Comparison of ENCODE assay signal across 11 cellular contexts in genomic region chr9:98172604-98173003, GRCh38. TPM values are rescaled to one million over a fixed set of nuclear protein-coding genes. Genes with fewer than 3 reads are reported as not detected.
DNase-seq lines count a peak whose midpoint lies in the region; ATAC-seq and TF ChIP-seq lines count a peak whose summit lies in the region.
"Had no signal": no experiment of that assay in that cellular context is flagged by ENCODE, and none has a peak within 500 bp of the region (broad histone marks: within the 10 kb centered on the region; RNA-seq: fewer than 3 reads in every experiment).

No MANE protein-coding gene starts in this region.

- no peak overlapping the region for H3K4me3 ChIP-seq in Panc1 (ENCODE audit: low read depth in 2 of 2, low read length in 2 of 2)
- H3K4me3 ChIP-seq in mesodermal cell (ENCODE audit: extremely low read depth, insufficient read depth, low read length, poor library complexity, severe bottlenecking) = no peak overlapping the region
- no peak overlapping the region for H3K4me3 ChIP-seq in tibial nerve
- H3K4me3 ChIP-seq: dorsolateral prefrontal cortex, ovary had no signal

- no peak for TF ChIP-seq EP300 in tibial nerve (IDR thresholded peaks at IDR 0.05)

- H3K36me3 ChIP-seq in Panc1 (ENCODE audit: control insufficient read depth, insufficient read depth, low read length) (no peaks in the 10 kb centered on the region), mesodermal cell (ENCODE audit: control insufficient read depth, insufficient read depth, low read length) (no peaks in the 10 kb centered on the region), tibial nerve (no peaks in the 10 kb centered on the region)
- H3K36me3 ChIP-seq: ovary had no signal

- no peak overlapping the region for H3K4me3 Mint-ChIP-seq in endothelial cell (ENCODE audit: unreplicated experiment)
- H3K4me3 Mint-ChIP-seq: activated T-cell treated with anti-CD3 and anti-CD28 coated beads, Interleukin-2, amount 50 U/mL, for 4 hours had no signal

- in situ Hi-C loops in Panc1 (cut with HindIII; ENCODE audit: low pct_unique_long_range_greater_than_20kb, low sequenced_read_pairs) = no loop called here

- intact Hi-C loops in Panc1 (cut with micrococcal nuclease; ENCODE audit: unreplicated experiment) = no loop called here

- H3K4me1 Mint-ChIP-seq in endothelial cell (ENCODE audit: unreplicated experiment) = peaks cover 23% of the 10 kb centered on the region

- no TSS peak for BruUV-seq in Panc1 (replicated peaks; lab: Mats Ljungman, UMichigan)

- peaks cover 6% of the 10 kb centered on the region for H3K27me3 Mint-ChIP-seq in endothelial cell (ENCODE audit: unreplicated experiment)

- H3K27ac ChIP-seq in Panc1 (ENCODE audit: low read length) (no peak overlapping the region), mesodermal cell (ENCODE audit: low read depth, low read length, severe bottlenecking) (peak overlapping the region; percentile 5), tibial nerve (no peak overlapping the region)
- H3K27ac ChIP-seq: ovary had no signal

- no peak overlapping the region for H3K27ac Mint-ChIP-seq in endothelial cell (ENCODE audit: unreplicated experiment)

- H3K4me1 ChIP-seq in Panc1 (ENCODE audit: control insufficient read depth, insufficient read depth, low read length) (peaks cover 22% of the 10 kb centered on the region), mesodermal cell (ENCODE audit: control insufficient read depth, insufficient read depth, low read length, poor library complexity, severe bottlenecking) (peaks cover 59% of the 10 kb centered on the region), tibial nerve (peaks cover 0 to 12% (median 5%) of the 10 kb centered on the region in 4 donors)

- WGBS in mesodermal cell (ENCODE audit: insufficient coverage in 2 of 2), 2 experiments = 74 to 86% methylated on average over 2 to 3 of the region's 3 CpGs
- 84 to 93% methylated on average over 3 of the region's 3 CpGs for WGBS in tibial nerve, 2 donors

- H3K27me3 ChIP-seq in Panc1 (ENCODE audit: control insufficient read depth, insufficient read depth, low read length) (no peaks in the 10 kb centered on the region), tibial nerve (no peaks in the 10 kb centered on the region)
- H3K27me3 ChIP-seq: dorsolateral prefrontal cortex, ovary had no signal

- POLR2A ChIA-PET in Panc1 (lab: Charles Lee) = no interaction called here

- H3K9me3 ChIP-seq in Panc1 (ENCODE audit: control insufficient read depth, insufficient read depth, low read depth, low read length) (no peaks in the 10 kb centered on the region), mesodermal cell (ENCODE audit: control insufficient read depth, low read length) (no peaks in the 10 kb centered on the region), tibial nerve (no peaks in the 10 kb centered on the region)
- H3K9me3 ChIP-seq: ovary had no signal

- no peaks in the 10 kb centered on the region for H3K36me3 Mint-ChIP-seq in endothelial cell (ENCODE audit: low read depth, unreplicated experiment)

- no peaks in the 10 kb centered on the region for H3K9me3 Mint-ChIP-seq in endothelial cell (ENCODE audit: unreplicated experiment)
- H3K9me3 Mint-ChIP-seq: activated T-cell treated with anti-CD3 and anti-CD28 coated beads, Interleukin-2, amount 50 U/mL, for 4 hours had no signal

- TF ChIP-seq CTCF in Panc1 (IDR thresholded peaks at IDR 0.05) (no peak), tibial nerve (IDR thresholded peaks at IDR 0.05) (no peak), endothelial cell (IDR thresholded peaks at IDR 0.05; ENCODE audit: unreplicated experiment) (no peak)

- DNase-seq in DMS53 (lab: John Stamatoyannopoulos, UW) (peak; percentile 98), NCI-H1417 treated with DMSO at 0.1 percent for 48 hours (lab: John Stamatoyannopoulos, UW) (peak; percentile 87), Panc1 (ENCODE audit: low read depth, low spot score) (no peak), tibial nerve (ENCODE audit: low spot score in 2 of 2) (no peak), endothelial cell (ENCODE audit: low spot score) (no peak)
- DNase-seq in activated naive CD4-positive, alpha-beta T cell treated with anti-CD3 and anti-CD28 coated beads, Interleukin-2, amount 50 U/mL, for 16 hours = no peak
- DNase-seq: activated T-cell treated with anti-CD3 and anti-CD28 coated beads, Interleukin-2, amount 50 U/mL, for 4 hours; dorsolateral prefrontal cortex; ovary had no signal

- peak; percentile 77 for ATAC-seq in Panc1
- no peak for ATAC-seq in GM21390 (IDR thresholded peaks at IDR 0.05; ENCODE audit: unreplicated experiment)
- ATAC-seq: activated T-cell treated with anti-CD3 and anti-CD28 coated beads, Interleukin-2, amount 50 U/mL, for 4 hours had no signal

- CTCF ChIA-PET in Panc1 (lab: Charles Lee) = no interaction called here

- TF ChIP-seq POLR2A in tibial nerve (IDR thresholded peaks at IDR 0.05) = no peak

RNA-seq across cellular contexts. Expression of gene CORO2A, which starts 19.8 kb away (rescaled TPM):
- 2.0 TPM for total RNA-seq in Panc1 (2021; ENCODE audit: unreplicated experiment)
- 3.3 TPM for polyA plus RNA-seq in Panc1 (2012; ENCODE audit: insufficient read length)
- polyA plus RNA-seq in mesodermal cell (2013, experiment 1 of 2) = 17.3 TPM
- polyA plus RNA-seq in mesodermal cell (2013, experiment 2 of 2) = 14.8 TPM
- 1 to 10 TPM; 1.9 to 3.3 (median 3.2) TPM for total RNA-seq in tibial nerve
- 5.5 TPM for total RNA-seq in endothelial cell (ENCODE audit: unreplicated experiment)

RNA-seq across cellular contexts. Expression of gene TRIM14, which starts 53.6 kb away (rescaled TPM):
- total RNA-seq in Panc1 (2021; ENCODE audit: unreplicated experiment) (9.7 TPM), tibial nerve (10 to 100 TPM in 3 of 4 donors, 1 to 10 TPM in 1; 9.4 to 16.8 (median 10.1) TPM), endothelial cell (ENCODE audit: unreplicated experiment) (0.97 TPM)
- 9.1 TPM for polyA plus RNA-seq in Panc1 (2012; ENCODE audit: insufficient read length)
- 3.8 TPM for polyA plus RNA-seq in mesodermal cell (2013, experiment 1 of 2)
- 4.2 TPM for polyA plus RNA-seq in mesodermal cell (2013, experiment 2 of 2)

Comparison
In these comparisons a context has a peak if more than half of its experiments do, and no peak if none do; other contexts are left out.
1. DNase-seq: peak in DMS53 (single experiment) and NCI-H1417 treated with DMSO at 0.1 percent for 48 hours (single experiment); none in Panc1 (single experiment), tibial nerve (0 of 2), endothelial cell (single experiment) and activated naive CD4-positive, alpha-beta T cell treated with anti-CD3 and anti-CD28 coated beads, Interleukin-2, amount 50 U/mL, for 16 hours (single experiment).